9 cellular contexts compared by ENCODE assay signal in genomic region chr1:54275349-54275748, GRCh38.
A peak's percentile ranks its signal among the peaks of the same experiment; 100 is the strongest.
DNase-seq lines count a peak whose midpoint lies in the region; ATAC-seq, FAIRE-seq and TF ChIP-seq lines count a peak whose summit lies in the region.
"Had no signal": no experiment of that assay in that cellular context is flagged by ENCODE, and none has a peak within 500 bp of the region (broad histone marks: within the 10 kb centered on the region; RNA-seq: fewer than 3 reads in every experiment).

No MANE protein-coding gene starts in this region.

- CTCF ChIA-PET in HepG2 (lab: Yijun Ruan, JAX; ENCODE audit: low intra/inter-chr PET ratio, low total read pairs) = no interaction called here

- WGBS in liver = 26% methylated on average over 3 of the region's 3 CpGs
- 100% methylated on average over 1 of the region's 3 CpGs for WGBS in HepG2 (ENCODE audit: low lambda C conversion rate)
- 19 to 25% methylated on average over 3 of the region's 3 CpGs for WGBS in esophagus, 2 donors
- 0 to 3% methylated on average over 3 of the region's 3 CpGs for WGBS in aorta, 2 donors

- H3K36me3 ChIP-seq in liver (ENCODE audit: control insufficient read depth in 4 of 4, insufficient read depth in 3 of 4, low read depth in 1 of 4, low read length in 3 of 4) (peaks cover 0 to 5% (median 1%) of the 10 kb centered on the region in 4 donors), HepG2 (replicated peaks in 1 of 2; ENCODE audit: control insufficient read depth in 1 of 2, insufficient read depth in 2 of 2, low read length in 2 of 2) (peaks cover 2 to 15% of the 10 kb centered on the region in 2 experiments; a peak in 3 of 5 replicates), esophagus (ENCODE audit: control insufficient read depth in 2 of 2, insufficient read depth in 2 of 2, low read length in 1 of 2) (no peaks in the 10 kb centered on the region), muscle layer of duodenum (ENCODE audit: control insufficient read depth in 1 of 2, insufficient read depth in 2 of 2, low read length in 2 of 2) (peaks cover 0 to 6% of the 10 kb centered on the region in 2 donors), aorta (ENCODE audit: control insufficient read depth in 1 of 2, insufficient read depth in 2 of 2, low read length in 1 of 2) (no peaks in the 10 kb centered on the region)

- TF ChIP-seq CTCF in liver (IDR thresholded peaks at IDR 0.05; ENCODE audit: low read depth, low read length, missing input control) (peak; percentile 38), HepG2 (CRISPR knock-in tag; IDR thresholded peaks at IDR 0.05) (no peak), D721Med (IDR thresholded peaks at IDR 0.05; ENCODE audit: insufficient read depth, missing control alignments) (no peak)

- POLR2A ChIA-PET in HepG2 (lab: Yijun Ruan, JAX) = no interaction called here

- FAIRE-seq in HepG2 (lab: Jason Lieb, UNC) = no peak
- FAIRE-seq in D721Med (lab: Jason Lieb, UNC) = no peak

- H4K20me1 ChIP-seq in HepG2 (ENCODE audit: insufficient read depth, low read length) = no peaks in the 10 kb centered on the region

- no peaks in the 10 kb centered on the region for H3K79me2 ChIP-seq in HepG2 (ENCODE audit: insufficient read depth, low read length)

- H3K4me1 ChIP-seq in liver (ENCODE audit: control insufficient read depth in 4 of 4, insufficient read depth in 4 of 4, low read length in 3 of 4) (peaks cover 22 to 86% (median 60%) of the 10 kb centered on the region in 4 donors), HepG2 (ENCODE audit: insufficient read depth, low read length) (peaks cover 37% of the 10 kb centered on the region), esophagus (ENCODE audit: control insufficient read depth in 2 of 2, insufficient read depth in 2 of 2, low read length in 1 of 2) (peaks cover 26 to 55% of the 10 kb centered on the region in 2 donors), muscle layer of duodenum (ENCODE audit: control insufficient read depth in 1 of 2, insufficient read depth in 2 of 2, low read length in 2 of 2) (peaks cover 61 to 83% of the 10 kb centered on the region in 2 donors), aorta (ENCODE audit: control insufficient read depth in 1 of 2, insufficient read depth in 2 of 2, low read length in 2 of 2) (peaks cover 0 to 3% of the 10 kb centered on the region in 2 donors)

- ATAC-seq in HepG2 = no peak
- ATAC-seq in aorta (ENCODE audit: low FRiP score) = peak; percentile 71
- no peak for ATAC-seq in HG02884 (IDR thresholded peaks at IDR 0.05; ENCODE audit: unreplicated experiment)
- ATAC-seq: activated T-cell treated with anti-CD3 and anti-CD28 coated beads, Interleukin-2, amount 50 U/mL, for 4 hours had no signal

- BruUV-seq in HepG2 (replicated peaks; lab: Mats Ljungman, UMichigan) = no TSS peak

- H3K27me3 ChIP-seq in liver (ENCODE audit: control insufficient read depth in 4 of 4, insufficient read depth in 4 of 4, low read length in 3 of 4) = no peaks in the 10 kb centered on the region
- H3K27me3 ChIP-seq in HepG2 (ENCODE audit: control insufficient read depth in 1 of 2, insufficient read depth in 2 of 2, low read length in 2 of 2) = no peaks in the 10 kb centered on the region
- no peaks in the 10 kb centered on the region for H3K27me3 ChIP-seq in esophagus (ENCODE audit: control insufficient read depth in 1 of 2, insufficient read depth in 2 of 2, low read length in 2 of 2)
- no peaks in the 10 kb centered on the region for H3K27me3 ChIP-seq in muscle layer of duodenum (ENCODE audit: low read depth, low read length)
- H3K27me3 ChIP-seq in aorta (ENCODE audit: control insufficient read depth in 1 of 2, insufficient read depth in 2 of 2, low read length in 1 of 2) = no peaks in the 10 kb centered on the region

- no peak for TF ChIP-seq POLR2A in HepG2 (IDR thresholded peaks at IDR 0.05; ENCODE audit: insufficient read depth in 1 of 2, low read depth in 2 of 2, low read length in 2 of 2)

- TF ChIP-seq RAD21 in liver (IDR thresholded peaks at IDR 0.05) = peak; percentile 69 to 74
- TF ChIP-seq RAD21 in HepG2 (CRISPR knock-in tag; IDR thresholded peaks at IDR 0.05) = no peak

- TF ChIP-seq EP300 in HepG2 (IDR thresholded peaks at IDR 0.05; ENCODE audit: low read depth in 2 of 2, low read length in 2 of 2) (no peak), HepG2 (CRISPR knock-in tag; IDR thresholded peaks at IDR 0.05; ENCODE audit: borderline replicate concordance) (no peak)

- no peak overlapping the region for H3K4me2 ChIP-seq in HepG2 (ENCODE audit: low read depth, low read length)

- H3K27ac ChIP-seq in liver (ENCODE audit: low read depth in 1 of 2, low read length in 2 of 2) = peak overlapping the region; percentile 94 to 97
- H3K27ac ChIP-seq in HepG2 (ENCODE audit: extremely low read length, insufficient read depth, low read length) = no peak overlapping the region
- peak overlapping the region; percentile 85 to 92 for H3K27ac ChIP-seq in esophagus (ENCODE audit: low read depth in 2 of 2, low read length in 1 of 2)
- peak overlapping the region; percentile 65 for H3K27ac ChIP-seq in muscle layer of duodenum (ENCODE audit: low read length)
- H3K27ac ChIP-seq in aorta (ENCODE audit: low read depth in 1 of 2, low read length in 2 of 2) = peak overlapping the region; percentile 89 to 98

- H2AFZ ChIP-seq in HepG2 (ENCODE audit: low read length) = no peak overlapping the region

- in situ Hi-C loops in HepG2 (cut with HindIII; ENCODE audit: extremely low pct_ligation_motif_present, low pct_unique_long_range_greater_than_20kb) = no loop called here

- peak overlapping the region; percentile 42 to 43 for H3K9ac ChIP-seq in liver (ENCODE audit: low read depth in 1 of 2, low read length in 2 of 2)
- H3K9ac ChIP-seq in HepG2 (ENCODE audit: insufficient read depth, low read depth, low read length) = no peak overlapping the region

- DNase-seq in HepG2 (ENCODE audit: low spot score) (no peak), aorta (peak; percentile 92 to 93), NK-92 (lab: John Stamatoyannopoulos, UW; ENCODE audit: unreplicated experiment) (no peak), D721Med (ENCODE audit: insufficient read length, low spot score) (no peak)
- DNase-seq: activated T-cell treated with anti-CD3 and anti-CD28 coated beads, Interleukin-2, amount 50 U/mL, for 4 hours had no signal

- H3K9me3 ChIP-seq in liver (ENCODE audit: control insufficient read depth in 4 of 4, low read length in 3 of 4) = no peaks in the 10 kb centered on the region
- H3K9me3 ChIP-seq in HepG2 (ENCODE audit: low read length) = no peaks in the 10 kb centered on the region
- no peaks in the 10 kb centered on the region for H3K9me3 ChIP-seq in esophagus (ENCODE audit: control insufficient read depth in 2 of 2, insufficient read depth in 1 of 2, low read depth in 1 of 2, low read length in 1 of 2)
- no peaks in the 10 kb centered on the region for H3K9me3 ChIP-seq in muscle layer of duodenum (ENCODE audit: control insufficient read depth in 1 of 2, low read length in 2 of 2)
- H3K9me3 ChIP-seq in aorta (ENCODE audit: control insufficient read depth, low read length) = no peaks in the 10 kb centered on the region

- H3K4me3 ChIP-seq in liver (ENCODE audit: low read depth in 1 of 3, low read length in 3 of 3) (peak overlapping the region in 1 of 3 donors; percentile 18), HepG2 (replicated peaks in 1 of 3; ENCODE audit: insufficient read depth in 1 of 3, low read depth in 2 of 3, low read length in 3 of 3) (no peak overlapping the region), esophagus (ENCODE audit: low read depth in 1 of 2, low read length in 2 of 2) (no peak overlapping the region), muscle layer of duodenum (ENCODE audit: low read depth in 1 of 2, low read length in 2 of 2) (no peak overlapping the region), aorta (ENCODE audit: low read length in 2 of 2) (no peak overlapping the region)

- intact Hi-C loops in HepG2 (cut with micrococcal nuclease; ENCODE audit: unreplicated experiment) = no loop called here
- intact Hi-C loops in aorta (cut with DNase I) = loop anchor here in 1 of 2 donors (2.0 kb wide), 1 partner anchor 13 kb away; no protein-coding TSS in a partner anchor

TF ChIP-seq in liver, 16 proteins besides CTCF, POLR2A, EP300 and RAD21 (continues in another document):
- TF ChIP-seq RXRA (IDR thresholded peaks at IDR 0.05) = peak; percentile 81 to 88
- TF ChIP-seq TAF1 (conservative IDR thresholded peaks at IDR 0.05) = no peak
- no peak for TF ChIP-seq FOXA1 (IDR thresholded peaks at IDR 0.05)
- peak; percentile 80 to 85 for TF ChIP-seq HNF4A (conservative IDR thresholded peaks at IDR 0.05)
- TF ChIP-seq FOXA2 (IDR thresholded peaks at IDR 0.05) = no peak
- TF ChIP-seq NR2F2 (IDR thresholded peaks at IDR 0.05) = peak; percentile 74
- TF ChIP-seq SP1 (IDR thresholded peaks at IDR 0.05) = peak; percentile 84
- peak; percentile 71 to 92 for TF ChIP-seq EGR1 (IDR thresholded peaks at IDR 0.05; ENCODE audit: low read depth in 2 of 2)
- TF ChIP-seq HNF4G (IDR thresholded peaks at IDR 0.05) = peak; percentile 44
- peak; percentile 22 for TF ChIP-seq ATF3 (IDR thresholded peaks at IDR 0.05)
- peak in 1 of 2 donors; percentile 72 for TF ChIP-seq GABPA (IDR thresholded peaks at IDR 0.05 in 1 of 2, conservative IDR thresholded peaks at IDR 0.05 in 1 of 2)
- TF ChIP-seq YY1 (IDR thresholded peaks at IDR 0.05) = peak; percentile 75

TF ChIP-seq in HepG2, 621 proteins besides CTCF, POLR2A, EP300 and RAD21 (continues in another document):
- TF ChIP-seq NR0B2 (CRISPR knock-in tag; IDR thresholded peaks at IDR 0.05) (no peak), ZNF281 (CRISPR knock-in tag; IDR thresholded peaks at IDR 0.05; ENCODE audit: borderline replicate concordance) (no peak)

Comparison
In these comparisons a context has a peak if more than half of its experiments do, and no peak if none do; other contexts are left out.
1. DNase-seq: peak in aorta (2 of 2); none in HepG2 (single experiment), NK-92 (single experiment) and D721Med (single experiment).